Comparison of ENCODE assay signal across 1 cellular context in the genomic region with DNA sequence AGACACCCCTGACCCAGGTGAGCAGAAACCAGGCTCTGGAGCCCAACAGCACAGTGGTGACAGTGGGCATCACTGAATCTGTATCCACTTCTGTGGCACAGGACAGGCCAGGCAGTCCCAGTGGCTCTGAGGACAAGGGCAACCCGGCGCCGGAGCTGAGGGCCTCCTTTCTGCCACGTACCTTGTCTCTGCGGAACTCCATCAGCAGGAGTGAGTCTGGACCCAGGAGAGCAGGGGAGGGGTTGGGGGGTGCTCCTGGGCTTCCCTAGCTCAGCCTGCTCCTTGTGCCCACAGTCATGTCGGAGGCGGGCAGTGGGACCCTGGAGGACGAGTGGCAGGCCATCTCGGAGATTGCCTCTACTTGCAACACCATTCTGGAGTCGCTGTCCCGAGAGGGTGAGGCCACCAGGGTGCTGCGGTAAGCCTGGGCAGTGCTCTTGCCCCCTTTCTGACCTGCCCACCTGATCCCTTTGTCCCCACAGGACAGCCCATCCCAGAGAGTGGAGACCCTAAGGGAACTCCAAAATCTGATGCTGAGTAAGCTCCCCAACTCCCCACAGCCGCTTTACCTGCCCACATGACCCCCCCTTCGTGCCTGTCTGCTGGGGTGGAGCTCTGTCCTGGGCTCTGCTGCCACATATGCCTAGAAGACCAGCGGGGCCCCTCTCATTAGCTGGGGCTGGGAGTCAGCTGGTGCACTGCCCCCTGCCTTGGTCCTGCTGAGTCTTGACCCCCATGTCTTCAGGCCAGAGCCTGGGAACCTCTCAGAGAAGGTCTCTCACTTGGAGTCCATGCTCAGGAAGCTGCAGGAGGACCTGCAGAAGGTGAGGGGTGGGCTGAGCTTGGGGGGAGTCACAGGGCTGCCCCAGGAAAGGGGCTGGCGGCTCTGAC.
TF ChIP-seq lines count a peak whose summit lies in the region.

No MANE protein-coding gene starts in this region.

TF ChIP-seq in HepG2, 621 proteins besides CTCF, POLR2A, EP300 and RAD21:
- TF ChIP-seq HIVEP1 (CRISPR knock-in tag; IDR thresholded peaks at IDR 0.05) (no peak), AGO2 (optimal IDR thresholded peaks at IDR 0.05; ENCODE audit: low read depth, low read length) (peak; percentile 43), ZNF550 (CRISPR knock-in tag; IDR thresholded peaks at IDR 0.05; ENCODE audit: borderline replicate concordance) (no peak)
TF ChIP-seq in HepG2: peak in this region for 1.
